In the genomic region with DNA sequence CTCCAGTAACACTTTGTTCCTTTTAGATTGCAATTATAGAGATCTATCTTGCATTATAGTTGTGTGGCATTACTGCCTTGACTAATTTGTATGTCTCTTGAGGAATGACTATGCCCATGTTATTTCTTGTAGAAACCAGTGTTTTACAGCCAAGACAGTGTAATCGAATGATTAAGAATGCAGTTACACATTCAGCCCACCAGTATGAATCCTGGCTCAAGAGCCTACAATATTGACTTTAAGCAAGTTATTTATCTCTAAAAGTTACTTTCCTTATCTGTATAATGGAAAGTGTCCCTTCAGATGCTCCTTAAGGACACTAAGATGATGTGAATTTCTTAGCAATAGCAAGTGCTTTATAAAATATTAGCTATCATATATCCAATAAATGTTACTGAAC, we compare ENCODE assay signal across 1 cellular context.
TF ChIP-seq lines count a peak whose summit lies in the region.

No MANE protein-coding gene starts in this region.

TF ChIP-seq in H1, 55 proteins besides CTCF, POLR2A, EP300 and RAD21:
- TF ChIP-seq TAF1 (IDR thresholded peaks at IDR 0.05; ENCODE audit: low read depth, low read length) = no peak
- no peak for TF ChIP-seq JUN (IDR thresholded peaks at IDR 0.05; ENCODE audit: low read depth, low read length)
- TF ChIP-seq SIX5 (IDR thresholded peaks at IDR 0.05; ENCODE audit: low read depth, low read length) = no peak
- TF ChIP-seq TEAD4 (IDR thresholded peaks at IDR 0.05; ENCODE audit: low read depth, low read length) = no peak
- TF ChIP-seq SP2 (IDR thresholded peaks at IDR 0.05; ENCODE audit: low read length) = no peak
- TF ChIP-seq, protein P1, sequence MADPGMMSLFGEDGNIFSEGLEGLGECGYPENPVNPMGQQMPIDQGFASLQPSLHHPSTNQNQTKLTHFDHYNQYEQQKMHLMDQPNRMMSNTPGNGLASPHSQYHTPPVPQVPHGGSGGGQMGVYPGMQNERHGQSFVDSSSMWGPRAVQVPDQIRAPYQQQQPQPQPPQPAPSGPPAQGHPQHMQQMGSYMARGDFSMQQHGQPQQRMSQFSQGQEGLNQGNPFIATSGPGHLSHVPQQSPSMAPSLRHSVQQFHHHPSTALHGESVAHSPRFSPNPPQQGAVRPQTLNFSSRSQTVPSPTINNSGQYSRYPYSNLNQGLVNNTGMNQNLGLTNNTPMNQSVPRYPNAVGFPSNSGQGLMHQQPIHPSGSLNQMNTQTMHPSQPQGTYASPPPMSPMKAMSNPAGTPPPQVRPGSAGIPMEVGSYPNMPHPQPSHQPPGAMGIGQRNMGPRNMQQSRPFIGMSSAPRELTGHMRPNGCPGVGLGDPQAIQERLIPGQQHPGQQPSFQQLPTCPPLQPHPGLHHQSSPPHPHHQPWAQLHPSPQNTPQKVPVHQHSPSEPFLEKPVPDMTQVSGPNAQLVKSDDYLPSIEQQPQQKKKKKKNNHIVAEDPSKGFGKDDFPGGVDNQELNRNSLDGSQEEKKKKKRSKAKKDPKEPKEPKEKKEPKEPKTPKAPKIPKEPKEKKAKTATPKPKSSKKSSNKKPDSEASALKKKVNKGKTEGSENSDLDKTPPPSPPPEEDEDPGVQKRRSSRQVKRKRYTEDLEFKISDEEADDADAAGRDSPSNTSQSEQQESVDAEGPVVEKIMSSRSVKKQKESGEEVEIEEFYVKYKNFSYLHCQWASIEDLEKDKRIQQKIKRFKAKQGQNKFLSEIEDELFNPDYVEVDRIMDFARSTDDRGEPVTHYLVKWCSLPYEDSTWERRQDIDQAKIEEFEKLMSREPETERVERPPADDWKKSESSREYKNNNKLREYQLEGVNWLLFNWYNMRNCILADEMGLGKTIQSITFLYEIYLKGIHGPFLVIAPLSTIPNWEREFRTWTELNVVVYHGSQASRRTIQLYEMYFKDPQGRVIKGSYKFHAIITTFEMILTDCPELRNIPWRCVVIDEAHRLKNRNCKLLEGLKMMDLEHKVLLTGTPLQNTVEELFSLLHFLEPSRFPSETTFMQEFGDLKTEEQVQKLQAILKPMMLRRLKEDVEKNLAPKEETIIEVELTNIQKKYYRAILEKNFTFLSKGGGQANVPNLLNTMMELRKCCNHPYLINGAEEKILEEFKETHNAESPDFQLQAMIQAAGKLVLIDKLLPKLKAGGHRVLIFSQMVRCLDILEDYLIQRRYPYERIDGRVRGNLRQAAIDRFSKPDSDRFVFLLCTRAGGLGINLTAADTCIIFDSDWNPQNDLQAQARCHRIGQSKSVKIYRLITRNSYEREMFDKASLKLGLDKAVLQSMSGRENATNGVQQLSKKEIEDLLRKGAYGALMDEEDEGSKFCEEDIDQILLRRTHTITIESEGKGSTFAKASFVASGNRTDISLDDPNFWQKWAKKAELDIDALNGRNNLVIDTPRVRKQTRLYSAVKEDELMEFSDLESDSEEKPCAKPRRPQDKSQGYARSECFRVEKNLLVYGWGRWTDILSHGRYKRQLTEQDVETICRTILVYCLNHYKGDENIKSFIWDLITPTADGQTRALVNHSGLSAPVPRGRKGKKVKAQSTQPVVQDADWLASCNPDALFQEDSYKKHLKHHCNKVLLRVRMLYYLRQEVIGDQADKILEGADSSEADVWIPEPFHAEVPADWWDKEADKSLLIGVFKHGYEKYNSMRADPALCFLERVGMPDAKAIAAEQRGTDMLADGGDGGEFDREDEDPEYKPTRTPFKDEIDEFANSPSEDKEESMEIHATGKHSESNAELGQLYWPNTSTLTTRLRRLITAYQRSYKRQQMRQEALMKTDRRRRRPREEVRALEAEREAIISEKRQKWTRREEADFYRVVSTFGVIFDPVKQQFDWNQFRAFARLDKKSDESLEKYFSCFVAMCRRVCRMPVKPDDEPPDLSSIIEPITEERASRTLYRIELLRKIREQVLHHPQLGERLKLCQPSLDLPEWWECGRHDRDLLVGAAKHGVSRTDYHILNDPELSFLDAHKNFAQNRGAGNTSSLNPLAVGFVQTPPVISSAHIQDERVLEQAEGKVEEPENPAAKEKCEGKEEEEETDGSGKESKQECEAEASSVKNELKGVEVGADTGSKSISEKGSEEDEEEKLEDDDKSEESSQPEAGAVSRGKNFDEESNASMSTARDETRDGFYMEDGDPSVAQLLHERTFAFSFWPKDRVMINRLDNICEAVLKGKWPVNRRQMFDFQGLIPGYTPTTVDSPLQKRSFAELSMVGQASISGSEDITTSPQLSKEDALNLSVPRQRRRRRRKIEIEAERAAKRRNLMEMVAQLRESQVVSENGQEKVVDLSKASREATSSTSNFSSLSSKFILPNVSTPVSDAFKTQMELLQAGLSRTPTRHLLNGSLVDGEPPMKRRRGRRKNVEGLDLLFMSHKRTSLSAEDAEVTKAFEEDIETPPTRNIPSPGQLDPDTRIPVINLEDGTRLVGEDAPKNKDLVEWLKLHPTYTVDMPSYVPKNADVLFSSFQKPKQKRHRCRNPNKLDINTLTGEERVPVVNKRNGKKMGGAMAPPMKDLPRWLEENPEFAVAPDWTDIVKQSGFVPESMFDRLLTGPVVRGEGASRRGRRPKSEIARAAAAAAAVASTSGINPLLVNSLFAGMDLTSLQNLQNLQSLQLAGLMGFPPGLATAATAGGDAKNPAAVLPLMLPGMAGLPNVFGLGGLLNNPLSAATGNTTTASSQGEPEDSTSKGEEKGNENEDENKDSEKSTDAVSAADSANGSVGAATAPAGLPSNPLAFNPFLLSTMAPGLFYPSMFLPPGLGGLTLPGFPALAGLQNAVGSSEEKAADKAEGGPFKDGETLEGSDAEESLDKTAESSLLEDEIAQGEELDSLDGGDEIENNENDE (IDR thresholded peaks at IDR 0.05; ENCODE audit: insufficient replicate concordance, low read length) = no peak
- TF ChIP-seq EGR1 (IDR thresholded peaks at IDR 0.05; ENCODE audit: borderline replicate concordance, low read depth, low read length) = no peak
